ENCODE assay signal across 8 cellular contexts in genomic region chr19:10420444-10421239, GRCh38. TPM values are rescaled to one million over a fixed set of nuclear protein-coding genes. Genes with fewer than 3 reads are reported as not detected.
A peak's percentile ranks its signal among the peaks of the same experiment; 100 is the strongest.
DNase-seq lines count a peak whose midpoint lies in the region; ATAC-seq and TF ChIP-seq lines count a peak whose summit lies in the region.

TSS of gene PDE4A (plus strand) at chr19:10420538. CDS start at chr19:10420765, 227 bp downstream.

- peaks cover 15% of the 10 kb centered on the region for H3K27me3 Mint-ChIP-seq in activated naive CD8-positive, alpha-beta T cell treated with anti-CD3 and anti-CD28 coated beads, Interleukin-2, amount 10 ng/mL, durations not matched to agents 7 days and 5 days

- no peak within 1 kb of the TSS for H3K27ac ChIP-seq in iPS-20b (ENCODE audit: low read length)

- DNase-seq in 8988T (peak; percentile 71), GM10248 (ENCODE audit: extremely low spot score) (peak; percentile 58), GM19238 (ENCODE audit: insufficient read length, low spot score) (no peak), putamen (ENCODE audit: low spot score) (no peak)
- peak; percentile 92 for DNase-seq in activated naive CD8-positive, alpha-beta T cell treated with anti-CD3 and anti-CD28 coated beads, Interleukin-2, amount 10 ng/mL, durations not matched to agents 7 days and 5 days
- DNase-seq in stimulated activated naive CD4-positive, alpha-beta T cell (lab: John Stamatoyannopoulos, UW), result peak in 4 of 6 experiments; percentile 25 to 53 (median 44)

- POLR2A ChIA-PET in GM10248 (lab: Yijun Ruan, JAX), result interaction anchor here (1.1 kb wide), 1 partner anchor 8 kb away, joined by 3 read pairs; no protein-coding TSS in a partner anchor
- POLR2A ChIA-PET in activated naive CD8-positive, alpha-beta T cell treated with anti-CD3 and anti-CD28 coated beads, Interleukin-2, amount 10 ng/mL, durations not matched to agents 7 days and 5 days (lab: Charles Lee), result interaction anchor here (0.6 to 7.0 kb wide), 9 partner anchors 9 to 184 kb away, joined by 3 to 199 read pairs (median 4); partner anchors contain the start of genes CDC37 and ICAM5

- peak; percentile 73 for TF ChIP-seq CTCF in GM10248 (IDR thresholded peaks at IDR 0.05; ENCODE audit: control extremely low read depth, extremely low read depth, low read depth, missing control alignments)

- CTCF ChIA-PET in GM10248 (lab: Yijun Ruan, JAX), result interaction anchor here (0.7 to 29.5 kb wide), 7 partner anchors 9 to 452 kb away, joined by 3 to 979 read pairs (median 5); partner anchors contain the start of genes CDC37 and ICAM1

- H3K36me3 Mint-ChIP-seq in activated naive CD8-positive, alpha-beta T cell treated with anti-CD3 and anti-CD28 coated beads, Interleukin-2, amount 10 ng/mL, durations not matched to agents 7 days and 5 days, result peaks cover 4% of the 10 kb centered on the region

- no peaks in the 10 kb centered on the region for H3K9me3 ChIP-seq in iPS-20b (ENCODE audit: insufficient read depth, low read depth, low read length)

- H3K36me3 ChIP-seq in iPS-20b (ENCODE audit: insufficient read depth, low read depth, low read length), result no peaks in the 10 kb centered on the region

- no peak within 1 kb of the TSS; the same call in 1 of the 2 replicates for H3K9ac ChIP-seq in iPS-20b (ENCODE audit: low read depth, low read length)

- H3K4me1 Mint-ChIP-seq in activated naive CD8-positive, alpha-beta T cell treated with anti-CD3 and anti-CD28 coated beads, Interleukin-2, amount 10 ng/mL, durations not matched to agents 7 days and 5 days, result peaks cover 63% of the 10 kb centered on the region

- H3K27me3 ChIP-seq in iPS-20b (ENCODE audit: insufficient read depth, low read length), result peaks cover 98% of the 10 kb centered on the region

- peaks cover 15% of the 10 kb centered on the region; the same call in 1 of the 2 replicates for H3K4me1 ChIP-seq in iPS-20b (ENCODE audit: insufficient read depth, low read length)

- ATAC-seq in activated naive CD8-positive, alpha-beta T cell treated with anti-CD3 and anti-CD28 coated beads, Interleukin-2, amount 10 ng/mL, durations not matched to agents 7 days and 5 days (ENCODE audit: low read depth), result peak; percentile 15

- peak within 1 kb of the TSS; percentile 90 for H3K27ac Mint-ChIP-seq in activated naive CD8-positive, alpha-beta T cell treated with anti-CD3 and anti-CD28 coated beads, Interleukin-2, amount 10 ng/mL, durations not matched to agents 7 days and 5 days

- H3K4me3 Mint-ChIP-seq in activated naive CD8-positive, alpha-beta T cell treated with anti-CD3 and anti-CD28 coated beads, Interleukin-2, amount 10 ng/mL, durations not matched to agents 7 days and 5 days, result peak within 1 kb of the TSS; percentile 89

- H3K9me3 Mint-ChIP-seq in activated naive CD8-positive, alpha-beta T cell treated with anti-CD3 and anti-CD28 coated beads, Interleukin-2, amount 10 ng/mL, durations not matched to agents 7 days and 5 days, result no peaks in the 10 kb centered on the region

- H3K4me3 ChIP-seq in iPS-20b (ENCODE audit: low read length), result peak within 1 kb of the TSS; percentile 66

TF ChIP-seq in PFSK-1, 5 proteins besides CTCF, POLR2A, EP300 and RAD21:
- TF ChIP-seq TAF1 (IDR thresholded peaks at IDR 0.05; ENCODE audit: borderline replicate concordance, insufficient read depth, low read length) (no peak), FOXP2 (optimal IDR thresholded peaks at IDR 0.05; ENCODE audit: borderline replicate concordance, extremely low read depth, extremely low read length, insufficient read depth) (peak; percentile 70)
TF ChIP-seq in PFSK-1: peak in this region for 1.

RNA-seq across cellular contexts. Expression of gene PDE4A, which starts in this region (rescaled TPM):
- polyA plus RNA-seq in PFSK-1 (2012; ENCODE audit: insufficient read length, low read depth), result 2.0 TPM
- 10 to 100 TPM; 28.2 to 29.2 TPM for total RNA-seq in activated naive CD8-positive, alpha-beta T cell treated with anti-CD3 and anti-CD28 coated beads, Interleukin-2, amount 10 ng/mL, durations not matched to agents 7 days and 5 days

Comparison
In these comparisons a context has a peak if more than half of its experiments do, and no peak if none do; other contexts are left out.
1. DNase-seq: peak in 8988T (single experiment), GM10248 (single experiment), activated naive CD8-positive, alpha-beta T cell treated with anti-CD3 and anti-CD28 coated beads, Interleukin-2, amount 10 ng/mL, durations not matched to agents 7 days and 5 days (single experiment) and stimulated activated naive CD4-positive, alpha-beta T cell (4 of 6); none in GM19238 (single experiment) and putamen (single experiment).